In the genomic region with DNA sequence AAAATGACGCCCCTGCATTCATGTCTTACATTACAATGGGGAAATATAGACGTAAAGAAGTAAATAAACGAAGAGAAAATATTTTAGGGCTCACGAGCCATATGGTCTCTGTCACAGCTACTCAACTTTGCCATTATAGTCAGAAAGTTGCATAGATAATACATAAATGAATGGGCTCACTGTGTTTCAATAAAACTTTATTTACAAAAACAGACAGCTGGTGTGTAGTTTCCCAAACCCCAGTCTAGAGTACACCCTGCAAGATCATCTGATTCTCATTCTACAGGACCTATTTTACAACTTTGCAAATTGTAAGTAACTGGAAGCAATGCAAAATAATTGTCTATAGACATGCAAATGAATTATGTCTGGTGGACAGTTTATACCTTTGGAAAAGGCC, we compare ENCODE assay signal across 11 cellular contexts.
"Had no signal": no experiment of that assay in that cellular context is flagged by ENCODE, and none has a peak within 500 bp of the region (broad histone marks: within the 10 kb centered on the region; RNA-seq: fewer than 3 reads in every experiment).

No MANE protein-coding gene starts in this region.

- H3K27ac ChIP-seq: GM23248 had no signal

- H3K9me3 ChIP-seq: HAP-1 had no signal

- FAIRE-seq: H1, H54 had no signal

- H3K4me3 ChIP-seq: GM23248, GM23338, HAP-1 had no signal

- H3K9ac ChIP-seq: GM23248 had no signal

- H2AFZ ChIP-seq: GM23248, GM23338 had no signal

- ATAC-seq: GM23338, HCT116 had no signal

- H3K4me2 ChIP-seq: GM23338 had no signal

- DNase-seq: GM23248, GOT3, H7, H9, HCEC 1CT, HFFc6 had no signal
